In genomic region chr6:169213814-169214520, GRCh38 we compare ENCODE assay signal across 8 cellular contexts. TPM values are rescaled to one million over a fixed set of nuclear protein-coding genes. Genes with fewer than 3 reads are reported as not detected.
A peak's percentile ranks its signal among the peaks of the same experiment; 100 is the strongest.
DNase-seq lines count a peak whose midpoint lies in the region; ATAC-seq and TF ChIP-seq lines count a peak whose summit lies in the region.

No MANE protein-coding gene starts in this region.

- no peak for TF ChIP-seq CTCF in IMR-90 (conservative IDR thresholded peaks at IDR 0.05; ENCODE audit: low read depth, low read length)
- TF ChIP-seq CTCF in ascending aorta (IDR thresholded peaks at IDR 0.05), result no peak
- no peak for TF ChIP-seq CTCF in lower lobe of right lung (IDR thresholded peaks at IDR 0.05)

- ATAC-seq in IMR-90 (ENCODE audit: low read depth) (no peak), lower lobe of right lung (peak in 1 of 2 donors; percentile 7), GM18861 (IDR thresholded peaks at IDR 0.05; ENCODE audit: unreplicated experiment) (no peak), HG03045 (IDR thresholded peaks at IDR 0.05; ENCODE audit: unreplicated experiment) (no peak)

- peak overlapping the region; percentile 96; the same call in 2 of the 3 replicates for H2BK15ac ChIP-seq in IMR-90 (ENCODE audit: low read depth, low read length)

- no TSS peak for BruUV-seq in IMR-90 (replicated peaks; lab: Mats Ljungman, UMichigan)

- H4K5ac ChIP-seq in IMR-90 (ENCODE audit: low read depth, low read length), result peak overlapping the region; percentile 97

- peak overlapping the region; percentile 93 to 97 for H4K8ac ChIP-seq in IMR-90 (ENCODE audit: low read depth in 2 of 2, low read length in 2 of 2)

- H3K27me3 ChIP-seq in IMR-90 (ENCODE audit: control insufficient read depth, insufficient read depth, low read length) (no peaks in the 10 kb centered on the region), ascending aorta (no peaks in the 10 kb centered on the region), lower lobe of right lung (ENCODE audit: low read depth) (no peaks in the 10 kb centered on the region), stomach smooth muscle (ENCODE audit: control insufficient read depth in 1 of 2, insufficient read depth in 2 of 2, low read length in 2 of 2) (no peaks in the 10 kb centered on the region)

- CTCF ChIA-PET in IMR-90 (lab: Yijun Ruan, JAX), result interaction anchor here (0.9 kb wide), 1 partner anchor 10 kb away, joined by 3 read pairs; no protein-coding TSS in a partner anchor

- 0 out of 2 replicates have a peak, but pooled peaks have one; percentile 12 for TF ChIP-seq POLR2A in IMR-90 (IDR thresholded peaks at IDR 0.05; ENCODE audit: low read depth, low read length)

- peak overlapping the region; percentile 25; the same call in 1 of the 2 replicates for H3K9ac ChIP-seq in IMR-90 (ENCODE audit: low read depth, low read length)
- peak overlapping the region; percentile 29 to 56 for H3K9ac ChIP-seq in stomach smooth muscle (ENCODE audit: low read length in 2 of 2)

- peak overlapping the region; percentile 96 for H3K4ac ChIP-seq in IMR-90 (ENCODE audit: low read depth, low read length)

- H2BK20ac ChIP-seq in IMR-90 (ENCODE audit: low read depth, low read length), result peak overlapping the region; percentile 98

- H3K4me1 ChIP-seq in IMR-90 (ENCODE audit: control insufficient read depth, insufficient read depth, low read length), result peaks cover 19% of the 10 kb centered on the region
- peaks cover 17 to 26% of the 10 kb centered on the region in 2 donors for H3K4me1 ChIP-seq in ascending aorta
- H3K4me1 ChIP-seq in lower lobe of right lung, result peaks cover 18% of the 10 kb centered on the region
- H3K4me1 ChIP-seq in stomach smooth muscle (ENCODE audit: control insufficient read depth, insufficient read depth, low read length), result peaks cover 24% of the 10 kb centered on the region

- peak overlapping the region; percentile 98 for H3K18ac ChIP-seq in IMR-90 (ENCODE audit: low read depth, low read length)

- peak overlapping the region; percentile 98 for H2AK5ac ChIP-seq in IMR-90 (ENCODE audit: low read depth, low read length)

- peaks cover 0 to 19% of the 10 kb centered on the region in 2 experiments; a peak in 2 of 4 replicates for H3K79me1 ChIP-seq in IMR-90 (ENCODE audit: low read depth in 1 of 2, low read length in 2 of 2)

- TF ChIP-seq RAD21 in IMR-90 (IDR thresholded peaks at IDR 0.05; ENCODE audit: low read length), result no peak

- POLR2A ChIA-PET in IMR-90 (lab: Charles Lee; ENCODE audit: unreplicated experiment), result interaction anchor here (0.6 to 0.7 kb wide), 2 partner anchors 48 to 538 kb away, joined by 3 read pairs; partner anchors contain the start of genes DYNLT2 and ERMARD

- dilution Hi-C loops in IMR-90 (cut with HindIII; ENCODE audit: low sequenced_read_pairs, unreplicated experiment), result no loop called here

- peak overlapping the region; percentile 98 for H2BK5ac ChIP-seq in IMR-90 (ENCODE audit: low read depth, low read length, poor library complexity, severe bottlenecking)

- no peak overlapping the region for H3K4me3 ChIP-seq in IMR-90 (ENCODE audit: insufficient read depth, low read depth, low read length)
- no peak overlapping the region for H3K4me3 ChIP-seq in ascending aorta
- H3K4me3 ChIP-seq in lower lobe of right lung, result no peak overlapping the region
- peak overlapping the region in 1 of 2 donors; percentile 5 for H3K4me3 ChIP-seq in stomach smooth muscle (ENCODE audit: low read length in 2 of 2)

- DNase-seq in IMR-90 (no peak), ascending aorta (ENCODE audit: low spot score in 2 of 2) (peak in 1 of 2 donors; percentile 68), lower lobe of right lung (no peak), SK-N-DZ (ENCODE audit: low spot score) (no peak)
- DNase-seq in effector CD4-positive, alpha-beta T cell, result no peak

- peak overlapping the region; percentile 95 for H3K14ac ChIP-seq in IMR-90 (replicated peaks; ENCODE audit: low read depth, low read length)

- intact Hi-C loops in IMR-90 (cut with micrococcal nuclease), result loop anchor here (2.0 kb wide), 3 partner anchors 45 to 257 kb away; no protein-coding TSS in a partner anchor
- intact Hi-C loops in ascending aorta (cut with DNase I), result loop anchor here (2.0 to 5.0 kb wide), 4 partner anchors 23 to 142 kb away; partner anchors contain the start of gene THBS2
- intact Hi-C loops in lower lobe of right lung (cut with DNase I), result no loop called here

- H4K91ac ChIP-seq in IMR-90 (ENCODE audit: insufficient read depth, low read depth, low read length), result peak overlapping the region; percentile 99

- peak overlapping the region; percentile 86 for H2AK9ac ChIP-seq in IMR-90 (replicated peaks; ENCODE audit: low read depth, low read length, poor library complexity)

- H3K27ac ChIP-seq in IMR-90 (ENCODE audit: insufficient read depth, low read length) (peak overlapping the region; percentile 95), ascending aorta (peak overlapping the region; percentile 93 to 95), lower lobe of right lung (peak overlapping the region; percentile 77), stomach smooth muscle (ENCODE audit: low read length) (peak overlapping the region; percentile 97)

- no peaks in the 10 kb centered on the region for H3K9me3 ChIP-seq in IMR-90 (ENCODE audit: control insufficient read depth, insufficient read depth, low read length)
- H3K9me3 ChIP-seq in ascending aorta, result no peaks in the 10 kb centered on the region
- H3K9me3 ChIP-seq in lower lobe of right lung, result no peaks in the 10 kb centered on the region
- no peaks in the 10 kb centered on the region for H3K9me3 ChIP-seq in stomach smooth muscle (ENCODE audit: control insufficient read depth in 2 of 2, low read length in 2 of 2)

- peak overlapping the region; percentile 72 for H3K56ac ChIP-seq in IMR-90 (ENCODE audit: extremely low read depth, insufficient read depth, low read length)

- H2AFZ ChIP-seq in IMR-90 (replicated peaks; ENCODE audit: low read length, poor library complexity), result peak overlapping the region; percentile 86

- H2BK120ac ChIP-seq in IMR-90 (ENCODE audit: low read depth, low read length), result peak overlapping the region; percentile 98

- no peaks in the 10 kb centered on the region for H4K20me1 ChIP-seq in IMR-90 (ENCODE audit: insufficient read depth, low read length)

- in situ Hi-C loops in IMR-90 (cut with MboI; ENCODE audit: low sequenced_read_pairs), result no loop called here

- H3K9me1 ChIP-seq in IMR-90 (ENCODE audit: insufficient read depth, low read length), result peaks cover 14% of the 10 kb centered on the region

- H3K23ac ChIP-seq in IMR-90 (ENCODE audit: low read depth, low read length), result peak overlapping the region; percentile 87

- peaks cover 6% of the 10 kb centered on the region for H3K36me3 ChIP-seq in IMR-90 (ENCODE audit: control insufficient read depth, insufficient read depth, low read length)
- H3K36me3 ChIP-seq in ascending aorta, result peaks cover 12 to 31% of the 10 kb centered on the region in 2 donors
- H3K36me3 ChIP-seq in lower lobe of right lung, result no peaks in the 10 kb centered on the region
- peaks cover 0 to 4% of the 10 kb centered on the region in 2 donors for H3K36me3 ChIP-seq in stomach smooth muscle (ENCODE audit: control insufficient read depth in 2 of 2, insufficient read depth in 2 of 2, low read length in 2 of 2)

- H3K4me2 ChIP-seq in IMR-90 (ENCODE audit: low read depth, low read length), result no peak overlapping the region

- 90% methylated on average over 16 of the region's 27 CpGs; no CpG with 5 or more reads in 1 of the 2 experiments for WGBS in IMR-90 (ENCODE audit: extremely low coverage in 2 of 2, insufficient read length in 1 of 2), 2 experiments

TF ChIP-seq in IMR-90, 13 proteins besides CTCF, POLR2A, EP300 and RAD21:
- TF ChIP-seq FOS (IDR thresholded peaks at IDR 0.05; ENCODE audit: low read depth, low read length), result no peak
- no peak for TF ChIP-seq MXI1 (IDR thresholded peaks at IDR 0.05; ENCODE audit: borderline replicate concordance, low read depth, low read length)
- no peak for TF ChIP-seq MAZ (IDR thresholded peaks at IDR 0.05; ENCODE audit: borderline replicate concordance, low read depth, low read length)
- TF ChIP-seq BHLHE40 (IDR thresholded peaks at IDR 0.05; ENCODE audit: low read depth, low read length), result no peak
- no peak for TF ChIP-seq RFX5 (IDR thresholded peaks at IDR 0.05; ENCODE audit: low read depth, low read length)
- TF ChIP-seq USF2 (IDR thresholded peaks at IDR 0.05; ENCODE audit: low read depth, low read length), result no peak
- no peak for TF ChIP-seq CEBPB (IDR thresholded peaks at IDR 0.05; ENCODE audit: low read depth, low read length)
- no peak for TF ChIP-seq MAFK (IDR thresholded peaks at IDR 0.05; ENCODE audit: low read depth, low read length)
- TF ChIP-seq ELK1 (IDR thresholded peaks at IDR 0.05; ENCODE audit: borderline replicate concordance, low read depth, low read length), result no peak
- no peak for TF ChIP-seq RCOR1 (IDR thresholded peaks at IDR 0.05; ENCODE audit: insufficient replicate concordance, low read length)
- TF ChIP-seq CHD1 (IDR thresholded peaks at IDR 0.05; ENCODE audit: low read depth, low read length), result no peak
- TF ChIP-seq NFE2L2 (IDR thresholded peaks at IDR 0.05; ENCODE audit: low read depth, low read length), result no peak
- TF ChIP-seq SMC3 (IDR thresholded peaks at IDR 0.05; ENCODE audit: low read depth, low read length), result no peak
TF ChIP-seq in IMR-90: peak in this region for 0.

RNA-seq across cellular contexts. Expression of gene THBS2, which starts 39.7 kb away (rescaled TPM):
- total RNA-seq in IMR-90 (2012; rRNA removed), result 101 and 113 TPM in 2 replicates
- 97.3 and 106 TPM in 2 replicates for polyA plus RNA-seq in IMR-90 (2012; rRNA removed)
- polyA plus RNA-seq in IMR-90 (2012; cell fraction: cytosol; rRNA removed), result 99.4 and 135 TPM in 2 replicates
- polyA plus RNA-seq in IMR-90 (2012; cell fraction: nucleus; rRNA removed; ENCODE audit: low replicate concordance), result 137 and 172 TPM in 2 replicates
- 709 TPM for total RNA-seq in ascending aorta
- total RNA-seq in lower lobe of right lung, result 8.8 TPM
- 0.07 TPM in 1 of 2 replicates, not detected in the other for polyA plus RNA-seq in SK-N-DZ (2014; cell fraction: cytosol; rRNA removed)
- polyA plus RNA-seq in SK-N-DZ (2014; cell fraction: nucleus; rRNA removed), result not detected in 2 replicates

Comparison
In these comparisons a context has a peak if more than half of its experiments do, and no peak if none do; other contexts are left out.
1. RNA of gene THBS2, which starts 39.7 kb away (total RNA-seq): 709 TPM in ascending aorta (single experiment) and 101 to 113 TPM in IMR-90; 8.8 TPM in lower lobe of right lung (single experiment); every median in the first group is over 10 times any median in the second.
2. Peak in every context shown above with its lines, with median percentiles within 50 percentile points of each other: H3K27ac ChIP-seq.